ENCODE assay signal across 8 cellular contexts in the genomic region with DNA sequence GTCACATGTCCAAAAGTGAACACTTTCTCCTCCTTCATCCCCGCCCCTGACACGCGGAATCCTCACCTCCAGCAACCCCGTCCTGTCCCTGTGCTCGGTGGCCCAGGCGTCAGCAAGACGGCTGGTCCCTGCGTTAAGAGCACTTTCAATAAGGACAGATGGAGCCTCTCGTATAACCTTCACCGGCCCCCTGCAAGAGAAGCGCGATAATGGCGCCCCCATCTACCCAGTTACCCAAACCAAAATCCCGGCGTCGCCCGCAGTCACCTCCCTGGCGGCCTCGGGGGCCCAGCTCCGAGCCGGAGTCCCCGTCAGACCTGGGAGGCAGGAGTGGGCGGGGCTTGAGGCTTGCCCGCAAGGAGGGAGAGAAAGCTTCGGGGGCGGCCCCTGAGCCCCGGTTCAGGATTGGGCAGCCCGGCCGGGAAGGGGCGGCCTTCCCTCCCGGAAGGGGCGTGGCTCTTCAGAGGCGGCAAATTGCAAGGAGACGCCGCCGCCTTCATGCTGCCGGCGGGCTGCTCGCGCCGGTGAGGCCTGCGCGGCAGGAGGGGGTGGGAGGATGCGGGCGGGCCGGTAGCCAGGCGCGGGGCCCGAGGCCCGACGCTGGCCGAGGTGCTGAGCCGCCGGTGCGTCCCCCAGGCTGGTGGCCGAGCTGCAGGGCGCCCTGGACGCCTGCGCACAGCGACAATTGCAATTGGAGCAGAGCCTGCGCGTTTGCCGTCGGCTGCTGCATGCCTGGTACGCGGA. TPM values are rescaled to one million over a fixed set of nuclear protein-coding genes. Genes with fewer than 3 reads are reported as not detected.
DNase-seq lines count a peak whose midpoint lies in the region; ATAC-seq and TF ChIP-seq lines count a peak whose summit lies in the region.

Gene TEDC2 (plus strand): TSS at position 463 of the 744 bp plus-strand sequence. CDS start 36 bp downstream, at position 499.

- H3K4me3 ChIP-seq in DOHH2 (ENCODE audit: low read length) (peak within 1 kb of the TSS; percentile 78), GM23338 (peak within 1 kb of the TSS; percentile 87), LNCaP clone FGC (ENCODE audit: low read depth, low read length) (peak within 1 kb of the TSS; percentile 74), fibroblast of mammary gland (ENCODE audit: control insufficient read depth, low read depth, low read length) (peak within 1 kb of the TSS; percentile 53)

- H3K4me3 Mint-ChIP-seq in GM23338 = peak within 1 kb of the TSS; percentile 85
- H3K4me3 Mint-ChIP-seq in activated T-helper 1 cell treated with anti-CD3 and anti-CD28 coated beads, Interleukin-12 subunit alpha, Interleukin-12 subunit beta, Interleukin-2, Interleukin-4 antibody, amounts not matched to agents 30 ng/mL and 10 ng/mL and 1 ng/mL, durations not matched to agents 14 hours and 24 hours and 36 hours = peak within 1 kb of the TSS; percentile 86
- peak within 1 kb of the TSS; percentile 90 for H3K4me3 Mint-ChIP-seq in natural killer cell

- H3K4me1 ChIP-seq in DOHH2 (ENCODE audit: control insufficient read depth, low read length) (peaks cover 44% of the 10 kb centered on the region), GM23338 (ENCODE audit: insufficient read depth) (peaks cover 11% of the 10 kb centered on the region; the same call in 1 of the 2 replicates)

- no peaks in the 10 kb centered on the region for H4K20me1 ChIP-seq in DOHH2 (ENCODE audit: control insufficient read depth, insufficient read depth, low read depth, low read length)
- H4K20me1 ChIP-seq in GM23338 (replicated peaks; ENCODE audit: insufficient read depth) = peaks cover 10% of the 10 kb centered on the region; the same call in 1 of the 2 replicates

- peak; percentile 99 for DNase-seq in GM23338 (ENCODE audit: low spot score)
- DNase-seq in LNCaP clone FGC (ENCODE audit: low read depth) = peak; percentile 74
- peak; percentile 100 for DNase-seq in RPMI8226
- DNase-seq in activated T-helper 1 cell treated with anti-CD3 and anti-CD28 coated beads, Interleukin-12 subunit alpha, Interleukin-12 subunit beta, Interleukin-2, Interleukin-4 antibody, amounts not matched to agents 30 ng/mL and 10 ng/mL and 1 ng/mL, durations not matched to agents 14 hours and 24 hours and 36 hours (ENCODE audit: low spot score) = peak; percentile 96
- DNase-seq in fibroblast of mammary gland (ENCODE audit: low read depth) = peak; percentile 84
- DNase-seq in natural killer cell = peak; percentile 94
- DNase-seq in stimulated activated naive CD4-positive, alpha-beta T cell (lab: John Stamatoyannopoulos, UW) = peak; percentile 90 to 97 (median 94)

- H3K27me3 ChIP-seq in DOHH2 (ENCODE audit: control insufficient read depth, low read length) = no peaks in the 10 kb centered on the region
- no peaks in the 10 kb centered on the region for H3K27me3 ChIP-seq in GM23338 (ENCODE audit: insufficient read depth)

- H3K27me3 Mint-ChIP-seq in GM23338 (ENCODE audit: insufficient read depth, low read depth, poor library complexity) = peaks cover 17% of the 10 kb centered on the region
- H3K27me3 Mint-ChIP-seq in activated T-helper 1 cell treated with anti-CD3 and anti-CD28 coated beads, Interleukin-12 subunit alpha, Interleukin-12 subunit beta, Interleukin-2, Interleukin-4 antibody, amounts not matched to agents 30 ng/mL and 10 ng/mL and 1 ng/mL, durations not matched to agents 14 hours and 24 hours and 36 hours (ENCODE audit: insufficient read depth) = no peaks in the 10 kb centered on the region
- no peaks in the 10 kb centered on the region for H3K27me3 Mint-ChIP-seq in natural killer cell (ENCODE audit: low read depth in 2 of 2)

- H3K4me1 Mint-ChIP-seq in GM23338 (peaks cover 15% of the 10 kb centered on the region), natural killer cell (peaks cover 7 to 9% of the 10 kb centered on the region in 2 donors)
- peaks cover 7% of the 10 kb centered on the region for H3K4me1 Mint-ChIP-seq in activated T-helper 1 cell treated with anti-CD3 and anti-CD28 coated beads, Interleukin-12 subunit alpha, Interleukin-12 subunit beta, Interleukin-2, Interleukin-4 antibody, amounts not matched to agents 30 ng/mL and 10 ng/mL and 1 ng/mL, durations not matched to agents 14 hours and 24 hours and 36 hours (ENCODE audit: low read depth)

- peak; percentile 89 for ATAC-seq in GM23338
- peak; percentile 99 for ATAC-seq in natural killer cell

- peak within 1 kb of the TSS; percentile 85 for H2AFZ ChIP-seq in GM23338

- H3K9me2 ChIP-seq in DOHH2 (replicated peaks; ENCODE audit: control insufficient read depth, low read length) (no peaks in the 10 kb centered on the region), GM23338 (ENCODE audit: insufficient read depth) (no peaks in the 10 kb centered on the region)

- H3K36me3 ChIP-seq in DOHH2 (ENCODE audit: control insufficient read depth, low read length) = peaks cover 62% of the 10 kb centered on the region
- no peaks in the 10 kb centered on the region for H3K36me3 ChIP-seq in GM23338 (ENCODE audit: insufficient read depth)

- intact Hi-C loops in activated T-helper 1 cell treated with anti-CD3 and anti-CD28 coated beads, Interleukin-12 subunit alpha, Interleukin-12 subunit beta, Interleukin-2, Interleukin-4 antibody, amounts not matched to agents 30 ng/mL and 10 ng/mL and 1 ng/mL, durations not matched to agents 14 hours and 24 hours and 36 hours (cut with micrococcal nuclease) = loop anchor here (1.0 to 2.0 kb wide), 3 partner anchors 15 to 31 kb away; partner anchors contain the start of genes CCNF and TBC1D24
- intact Hi-C loops in natural killer cell (cut with micrococcal nuclease) = no loop called here

- H3F3A ChIP-seq in DOHH2 (ENCODE audit: control insufficient read depth, insufficient read depth) (peaks cover 16% of the 10 kb centered on the region), GM23338 (replicated peaks; ENCODE audit: low read depth) (peaks cover 20% of the 10 kb centered on the region; the same call in 1 of the 2 replicates)

- peaks cover 33% of the 10 kb centered on the region for H3K36me3 Mint-ChIP-seq in GM23338 (ENCODE audit: low read depth)
- peaks cover 11% of the 10 kb centered on the region for H3K36me3 Mint-ChIP-seq in activated T-helper 1 cell treated with anti-CD3 and anti-CD28 coated beads, Interleukin-12 subunit alpha, Interleukin-12 subunit beta, Interleukin-2, Interleukin-4 antibody, amounts not matched to agents 30 ng/mL and 10 ng/mL and 1 ng/mL, durations not matched to agents 14 hours and 24 hours and 36 hours (ENCODE audit: low read depth)
- no peaks in the 10 kb centered on the region for H3K36me3 Mint-ChIP-seq in natural killer cell

- H3K27ac Mint-ChIP-seq in GM23338 (peak within 1 kb of the TSS; percentile 91), natural killer cell (peak within 1 kb of the TSS; percentile 79 to 95)
- peak within 1 kb of the TSS; percentile 80 for H3K27ac Mint-ChIP-seq in activated T-helper 1 cell treated with anti-CD3 and anti-CD28 coated beads, Interleukin-12 subunit alpha, Interleukin-12 subunit beta, Interleukin-2, Interleukin-4 antibody, amounts not matched to agents 30 ng/mL and 10 ng/mL and 1 ng/mL, durations not matched to agents 14 hours and 24 hours and 36 hours

- H3K27ac ChIP-seq in DOHH2 (ENCODE audit: low read depth, low read length) (peak within 1 kb of the TSS; percentile 65), GM23338 (ENCODE audit: low read depth) (peak within 1 kb of the TSS; percentile 55; the same call in 1 of the 2 replicates)

- TF ChIP-seq CTCF in DOHH2 (IDR thresholded peaks at IDR 0.05; ENCODE audit: low read depth, low read length, poor library complexity, severe bottlenecking) (no peak), GM23338 (conservative IDR thresholded peaks at IDR 0.05; ENCODE audit: low read depth in 2 of 2) (no peak), LNCaP clone FGC (IDR thresholded peaks at IDR 0.05; ENCODE audit: control insufficient read depth, extremely low read depth, insufficient read depth) (no peak), fibroblast of mammary gland (conservative IDR thresholded peaks at IDR 0.05; ENCODE audit: control insufficient read depth, insufficient read depth, low read depth, low read length) (no peak), natural killer cell (IDR thresholded peaks at IDR 0.05) (no peak)

- H3K4me2 ChIP-seq in DOHH2 (ENCODE audit: low read length) (peak within 1 kb of the TSS; percentile 95), GM23338 (peak within 1 kb of the TSS; percentile 98)

- H3K79me2 ChIP-seq in DOHH2 (ENCODE audit: control insufficient read depth, low read length) = peaks cover 21% of the 10 kb centered on the region
- peaks cover 12% of the 10 kb centered on the region for H3K79me2 ChIP-seq in GM23338 (replicated peaks; ENCODE audit: insufficient read depth)

- H3K9me3 ChIP-seq in DOHH2 (ENCODE audit: control insufficient read depth, insufficient read depth, low read length) = no peaks in the 10 kb centered on the region

- H3K9me3 Mint-ChIP-seq in GM23338 (no peaks in the 10 kb centered on the region), natural killer cell (no peaks in the 10 kb centered on the region)
- H3K9me3 Mint-ChIP-seq in activated T-helper 1 cell treated with anti-CD3 and anti-CD28 coated beads, Interleukin-12 subunit alpha, Interleukin-12 subunit beta, Interleukin-2, Interleukin-4 antibody, amounts not matched to agents 30 ng/mL and 10 ng/mL and 1 ng/mL, durations not matched to agents 14 hours and 24 hours and 36 hours = no peaks in the 10 kb centered on the region

RNA-seq across cellular contexts. Expression of gene TEDC2, which starts in this region (rescaled TPM):
- 86.5 and 98.9 TPM in 2 replicates for total RNA-seq in GM23338 (2014; rRNA removed; shearing (Covaris generic))
- 50.2 and 50.6 TPM in 2 replicates for polyA plus RNA-seq in GM23338 (2016; fragmentation: Nextera tagmentation; extraction: Ambion mirVana)
- total RNA-seq in activated T-helper 1 cell treated with anti-CD3 and anti-CD28 coated beads, Interleukin-12 subunit alpha, Interleukin-12 subunit beta, Interleukin-2, Interleukin-4 antibody, amounts not matched to agents 30 ng/mL and 10 ng/mL and 1 ng/mL, durations not matched to agents 14 hours and 24 hours and 36 hours = 41.0 and 43.9 TPM in 2 replicates
- 1 to 10 TPM in 1 of 3 donors, under 1 TPM in 2; 0.47 to 2.2 (median 0.55) TPM for total RNA-seq in natural killer cell

Comparison
In these comparisons a context has a peak if more than half of its experiments do, and no peak if none do; other contexts are left out.
1. Peak in every context shown above with its lines: DNase-seq, ATAC-seq, H3K4me3 ChIP-seq and H3K27ac ChIP-seq.
2. RNA of gene TEDC2 (total RNA-seq): 86.5 to 98.9 TPM in GM23338 and 41.0 to 43.9 TPM in activated T-helper 1 cell treated with anti-CD3 and anti-CD28 coated beads, Interleukin-12 subunit alpha, Interleukin-12 subunit beta, Interleukin-2, Interleukin-4 antibody, amounts not matched to agents 30 ng/mL and 10 ng/mL and 1 ng/mL, durations not matched to agents 14 hours and 24 hours and 36 hours; 0.47 to 2.2 TPM in natural killer cell; every median in the first group is over 10 times any median in the second.